In genomic region chr17:3801792-3802191, GRCh38 we compare ENCODE assay signal across 1 cellular context.
TF ChIP-seq lines count a peak whose summit lies in the region.

No MANE protein-coding gene starts in this region.

TF ChIP-seq in IMR-90, 13 proteins besides CTCF, POLR2A, EP300 and RAD21:
- no peak for TF ChIP-seq BHLHE40 (IDR thresholded peaks at IDR 0.05; ENCODE audit: low read depth, low read length)
- TF ChIP-seq USF2 (IDR thresholded peaks at IDR 0.05; ENCODE audit: low read depth, low read length): no peak
TF ChIP-seq in IMR-90: peak in this region for 0.
